ENCODE assay signal across 8 cellular contexts in the genomic region with DNA sequence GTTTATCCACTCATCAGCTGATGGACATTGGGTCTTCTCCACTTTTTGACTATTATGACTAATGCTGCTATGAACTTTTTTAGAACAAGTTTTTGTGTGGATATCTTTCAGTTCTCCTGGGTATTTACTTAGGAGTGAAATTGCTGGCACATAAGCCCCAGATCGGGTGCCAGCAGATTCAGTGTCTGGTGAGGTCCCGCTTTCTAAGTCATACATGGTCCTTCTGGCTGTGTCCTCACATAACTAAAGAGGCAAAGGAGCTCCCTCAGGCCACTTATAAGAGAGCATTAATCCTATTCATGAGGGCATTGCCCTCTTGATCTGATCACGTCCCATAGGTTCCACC. TPM values are rescaled to one million over a fixed set of nuclear protein-coding genes. Genes with fewer than 3 reads are reported as not detected.
DNase-seq lines count a peak whose midpoint lies in the region; ATAC-seq and TF ChIP-seq lines count a peak whose summit lies in the region.

No MANE protein-coding gene starts in this region.

- H3K4me3 ChIP-seq in RWPE2 (ENCODE audit: severe bottlenecking): peak overlapping the region; percentile 59
- H3K4me3 ChIP-seq in fibroblast of villous mesenchyme (ENCODE audit: low read depth, low read length): peak overlapping the region; percentile 96
- peak overlapping the region; percentile 93 for H3K4me3 ChIP-seq in smooth muscle cell

- 80% methylated on average over 3 of the region's 3 CpGs for WGBS in smooth muscle cell (ENCODE audit: low lambda C conversion rate)

- H3K36me3 ChIP-seq in RWPE2 (ENCODE audit: low read depth) (peaks cover 34% of the 10 kb centered on the region), smooth muscle cell (ENCODE audit: low read depth) (peaks cover 12% of the 10 kb centered on the region)

- no peaks in the 10 kb centered on the region for H4K20me1 ChIP-seq in smooth muscle cell (ENCODE audit: low read depth)

- ATAC-seq in GM19043 (IDR thresholded peaks at IDR 0.05; ENCODE audit: low read depth, unreplicated experiment) (peak; percentile 9), RWPE2 (ENCODE audit: low read depth) (no peak), GM19452 (IDR thresholded peaks at IDR 0.05; ENCODE audit: unreplicated experiment) (no peak)

- peak overlapping the region; percentile 91 for H3K4me2 ChIP-seq in smooth muscle cell

- H3K4me1 ChIP-seq in RWPE2 (ENCODE audit: insufficient read depth, poor library complexity, severe bottlenecking): peaks cover 6% of the 10 kb centered on the region
- peaks cover 7% of the 10 kb centered on the region for H3K4me1 ChIP-seq in smooth muscle cell (ENCODE audit: low read depth)

- no peaks in the 10 kb centered on the region for H3K27me3 ChIP-seq in RWPE2 (ENCODE audit: insufficient read depth, poor library complexity, severe bottlenecking)
- no peaks in the 10 kb centered on the region for H3K27me3 ChIP-seq in smooth muscle cell (ENCODE audit: low read depth)

- H2AFZ ChIP-seq in smooth muscle cell (ENCODE audit: low read depth): peak overlapping the region; percentile 99

- H3K79me2 ChIP-seq in smooth muscle cell (ENCODE audit: low read depth): peaks cover 34% of the 10 kb centered on the region

- no peak for DNase-seq in RWPE2 (ENCODE audit: low spot score)
- no peak for DNase-seq in fibroblast of villous mesenchyme (ENCODE audit: low read depth)
- no peak for DNase-seq in smooth muscle cell (lab: John Stamatoyannopoulos, UW; ENCODE audit: unreplicated experiment)
- DNase-seq in NCI-H1930 (lab: John Stamatoyannopoulos, UW): no peak
- no peak for DNase-seq in activated CD8-positive, alpha-beta memory T cell treated with anti-CD3 and anti-CD28 coated beads for 24 hours
- DNase-seq in NCI-H748 treated with DMSO at 0.1 percent for 48 hours (lab: John Stamatoyannopoulos, UW): no peak

- H3K9ac ChIP-seq in smooth muscle cell (ENCODE audit: low read depth): no peak overlapping the region

- H3K9me3 ChIP-seq in RWPE2 (ENCODE audit: severe bottlenecking) (no peaks in the 10 kb centered on the region), smooth muscle cell (replicated peaks; ENCODE audit: low read depth) (no peaks in the 10 kb centered on the region)

- no peaks in the 10 kb centered on the region for H3F3A ChIP-seq in smooth muscle cell (ENCODE audit: low read depth)

- H3K27ac ChIP-seq in RWPE2 (ENCODE audit: poor library complexity, severe bottlenecking) (peak overlapping the region; percentile 49), smooth muscle cell (ENCODE audit: low read depth) (peak overlapping the region; percentile 79)

- TF ChIP-seq CTCF in RWPE2 (IDR thresholded peaks at IDR 0.05; ENCODE audit: poor library complexity, severe bottlenecking) (no peak), fibroblast of villous mesenchyme (IDR thresholded peaks at IDR 0.05; ENCODE audit: insufficient read depth, low read depth, low read length) (no peak), smooth muscle cell (IDR thresholded peaks at IDR 0.05; ENCODE audit: borderline replicate concordance, insufficient read depth, poor library complexity, severe bottlenecking) (no peak)

RNA-seq across cellular contexts. Expression of a gene that starts 0.6 kb away (rescaled TPM):
- 15.5 and 21.2 TPM in 2 replicates for total RNA-seq in fibroblast of villous mesenchyme
- 38.2 and 42.3 TPM in 2 replicates for total RNA-seq in smooth muscle cell
- polyA plus RNA-seq in smooth muscle cell: 36.0 and 39.4 TPM in 2 replicates

RNA-seq across cellular contexts. Expression of a gene that starts 22.9 kb away (rescaled TPM):
- total RNA-seq in fibroblast of villous mesenchyme: 8.4 and 12.5 TPM in 2 replicates
- total RNA-seq in smooth muscle cell: 4.6 and 4.8 TPM in 2 replicates
- polyA plus RNA-seq in smooth muscle cell: 3.2 and 3.8 TPM in 2 replicates

RNA-seq across cellular contexts. Expression of a gene that starts 48.0 kb away (rescaled TPM):
- total RNA-seq in fibroblast of villous mesenchyme (15.8 and 18.6 TPM in 2 replicates), smooth muscle cell (11.7 and 14.5 TPM in 2 replicates)
- 5.9 and 7.1 TPM in 2 replicates for polyA plus RNA-seq in smooth muscle cell

RNA-seq across cellular contexts. Expression of a gene that starts 51.1 kb away (rescaled TPM):
- total RNA-seq in fibroblast of villous mesenchyme (4.5 and 7.3 TPM in 2 replicates), smooth muscle cell (3.3 and 6.8 TPM in 2 replicates)
- polyA plus RNA-seq in smooth muscle cell: 2.5 and 3.1 TPM in 2 replicates
